ENCODE assay signal across 25 cellular contexts in genomic region chr11:103488579-103488978, GRCh38.
"Had no signal": no experiment of that assay in that cellular context is flagged by ENCODE, and none has a peak within 500 bp of the region (broad histone marks: within the 10 kb centered on the region; RNA-seq: fewer than 3 reads in every experiment).

No MANE protein-coding gene starts in this region.

- H3K27ac Mint-ChIP-seq: T-cell had no signal

- H3K36me3 ChIP-seq: ascending aorta, MG63 had no signal

- H3K4me1 ChIP-seq: ascending aorta, body of pancreas had no signal

- H3K36me3 Mint-ChIP-seq: T-cell had no signal

- H3K27me3 Mint-ChIP-seq: central memory CD8-positive, alpha-beta T cell had no signal

- ATAC-seq: body of pancreas, K562, T-cell had no signal

- H3K4me3 ChIP-seq: ascending aorta, body of pancreas, K562, MG63, SK-N-MC had no signal

- H3K27me3 ChIP-seq: ascending aorta, body of pancreas, MG63 had no signal

- H3K9me3 ChIP-seq: ascending aorta, body of pancreas had no signal

- H3K4me3 Mint-ChIP-seq: activated T-cell treated with anti-CD3 and anti-CD28 coated beads, Interleukin-2, amount 50 U/mL, for 72 hours; central memory CD8-positive, alpha-beta T cell; T-cell had no signal

- H3K27ac ChIP-seq: ascending aorta, body of pancreas, SK-N-MC, VCaP had no signal

- DNase-seq: activated CD4-positive, alpha-beta T cell treated with anti-CD3 and anti-CD28 coated beads for 4 hours; activated CD4-positive, CD25-positive, alpha-beta regulatory T cell; activated CD8-positive, alpha-beta memory T cell treated with anti-CD3 and anti-CD28 coated beads, Interleukin-2, amount 50 U/mL, for 4 hours; activated naive CD4-positive, alpha-beta T cell treated with anti-CD3 and anti-CD28 coated beads, Interleukin-2, amount 50 U/mL, for 16 hours; amniotic stem cell; body of pancreas; MG63; NCI-H1105 treated with DMSO at 0.1 percent for 48 hours; NCI-H1436 treated with DMSO at 0.1 percent for 48 hours; NCI-H187; NCI-H2081; NCI-H2171; NCI-H2227 treated with DMSO at 0.1 percent for 48 hours; NCI-H446 treated with DMSO at 0.1 percent for 48 hours; NCI-H524 treated with DMSO at 0.1 percent for 48 hours; NCI-H774; SIG-M5; T-cell; T1000 had no signal

- H3K4me1 Mint-ChIP-seq: central memory CD8-positive, alpha-beta T cell; T-cell had no signal

- H3K9me3 Mint-ChIP-seq: activated T-cell treated with anti-CD3 and anti-CD28 coated beads, Interleukin-2, amount 50 U/mL, for 72 hours; central memory CD8-positive, alpha-beta T cell; T-cell had no signal
